10 cellular contexts compared by ENCODE assay signal in the genomic region with DNA sequence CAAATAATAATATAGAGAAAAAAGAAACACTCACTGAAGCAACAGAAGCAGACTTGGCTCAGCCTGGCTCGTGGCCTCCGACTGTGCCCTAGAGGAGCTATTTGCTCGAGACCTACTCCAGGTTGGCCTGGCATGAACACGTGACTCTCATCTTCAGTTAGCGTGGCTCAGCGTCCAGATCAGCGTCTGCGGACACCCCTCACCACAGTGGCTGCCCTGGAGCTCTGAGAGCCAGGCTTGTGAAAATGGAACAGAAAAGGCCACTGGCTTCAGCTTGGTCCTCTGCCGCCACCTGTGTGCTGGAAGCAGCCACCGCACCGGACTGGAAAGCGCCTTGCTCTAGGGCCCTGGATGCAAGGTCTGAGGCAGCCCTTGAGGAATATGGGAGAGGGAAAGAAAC.
DNase-seq lines count a peak whose midpoint lies in the region; ATAC-seq, FAIRE-seq and TF ChIP-seq lines count a peak whose summit lies in the region.
"Had no signal": no experiment of that assay in that cellular context is flagged by ENCODE, and none has a peak within 500 bp of the region (broad histone marks: within the 10 kb centered on the region; RNA-seq: fewer than 3 reads in every experiment).

No MANE protein-coding gene starts in this region.

- H3K4me1 ChIP-seq in GM12878 (ENCODE audit: control insufficient read depth, insufficient read depth, low read length): no peaks in the 10 kb centered on the region
- H3K4me1 ChIP-seq: SJSA1 had no signal

- CTCF ChIA-PET in GM12878 (lab: Yijun Ruan, JAX): interaction anchor here (0.6 to 2.3 kb wide), 6 partner anchors 26 to 1445 kb away, joined by 3 to 12 read pairs (median 3); no protein-coding TSS in a partner anchor

- SMC1A ChIA-PET in GM12878 (lab: Charles Lee; ENCODE audit: uncharacterized antibody, unreplicated experiment): interaction anchor here (0.6 to 1.4 kb wide), 6 partner anchors 74 to 1445 kb away, joined by 3 to 4 read pairs (median 3); no protein-coding TSS in a partner anchor

- H3K27ac Mint-ChIP-seq in progenitor cell of endocrine pancreas: no peak overlapping the region
- H3K27ac Mint-ChIP-seq: CD4-positive, CD25-positive, alpha-beta regulatory T cell had no signal

- TF ChIP-seq EP300 in GM12878 (IDR thresholded peaks at IDR 0.05; ENCODE audit: borderline replicate concordance in 1 of 2, control insufficient read depth in 1 of 2, low read depth in 2 of 2, low read length in 2 of 2): no peak

- H3K36me3 ChIP-seq in GM12878 (ENCODE audit: control insufficient read depth in 2 of 2, insufficient read depth in 2 of 2, low read length in 1 of 2): no peaks in the 10 kb centered on the region
- H3K36me3 ChIP-seq: SJSA1 had no signal

- H3K79me2 ChIP-seq in GM12878 (ENCODE audit: control insufficient read depth, insufficient read depth, low read length): no peaks in the 10 kb centered on the region

- RAD21 ChIA-PET in GM12878 (lab: Charles Lee; ENCODE audit: unreplicated experiment): interaction anchor here (4.9 kb wide), 1 partner anchor 556 kb away, joined by 22 read pairs; no protein-coding TSS in a partner anchor

- TF ChIP-seq CTCF in GM12878 (IDR thresholded peaks at IDR 0.05 in 2 of 3, conservative IDR thresholded peaks at IDR 0.05 in 1 of 3; ENCODE audit: control insufficient read depth in 2 of 3, extremely low read depth in 1 of 3, insufficient read depth in 1 of 3, low read depth in 3 of 3, low read length in 3 of 3) (peak; percentile 49 to 64 (median 61); a peak in 5 of 6 replicates), progenitor cell of endocrine pancreas (IDR thresholded peaks at IDR 0.05; ENCODE audit: unreplicated experiment) (peak; percentile 74)

- no peaks in the 10 kb centered on the region; the same call in 2 of the 3 replicates for H3K9me3 ChIP-seq in GM12878 (replicated peaks; ENCODE audit: control insufficient read depth, insufficient read depth, low read length)

- H2AFZ ChIP-seq in GM12878 (ENCODE audit: control insufficient read depth, low read depth, low read length): peak overlapping the region; percentile 63

- ATAC-seq in HG03135 (IDR thresholded peaks at IDR 0.05; ENCODE audit: unreplicated experiment) (peak; percentile 69), GM12878 (peak; percentile 75)

- no peak overlapping the region for H3K4me2 ChIP-seq in GM12878 (ENCODE audit: control insufficient read depth, insufficient read depth)

- H3K4me3 Mint-ChIP-seq in progenitor cell of endocrine pancreas (ENCODE audit: low read depth): no peak overlapping the region
- H3K4me3 Mint-ChIP-seq: CD4-positive, CD25-positive, alpha-beta regulatory T cell had no signal

- no peak overlapping the region for H3K9ac ChIP-seq in GM12878 (ENCODE audit: control insufficient read depth, insufficient read depth, low read length)

- BruUV-seq in GM12878 (replicated peaks; lab: Mats Ljungman, UMichigan): no TSS peak

- H3K9me3 Mint-ChIP-seq in progenitor cell of endocrine pancreas (ENCODE audit: low read depth): peaks cover 9% of the 10 kb centered on the region

- POLR2A ChIA-PET in GM12878 (lab: Charles Lee): no interaction called here

- peak; percentile 1 for DNase-seq in NCI-H2196 (lab: John Stamatoyannopoulos, UW; ENCODE audit: unreplicated experiment)
- DNase-seq in NCI-H2196 treated with DMSO at 0.1 percent for 48 hours (lab: John Stamatoyannopoulos, UW; ENCODE audit: unreplicated experiment): no peak
- DNase-seq in GM12878 (ENCODE audit: low read depth, low spot score): no peak
- DNase-seq in progenitor cell of endocrine pancreas (ENCODE audit: low spot score, unreplicated experiment): peak; percentile 54
- no peak for DNase-seq in RCC 7860 (ENCODE audit: low spot score)
- no peak for DNase-seq in activated naive CD4-positive, alpha-beta T cell treated with Interleukin-2 at 50 U/mL for 16 hours
- DNase-seq in activated CD4-positive, alpha-beta T cell treated with anti-CD3 and anti-CD28 coated beads for 4 hours: no peak
- DNase-seq: CD4-positive, CD25-positive, alpha-beta regulatory T cell had no signal

- H3K36me3 Mint-ChIP-seq in progenitor cell of endocrine pancreas (ENCODE audit: insufficient read depth): peaks cover 3% of the 10 kb centered on the region
- H3K36me3 Mint-ChIP-seq: CD4-positive, CD25-positive, alpha-beta regulatory T cell had no signal

- WGBS in GM12878 (ENCODE audit: insufficient coverage, insufficient replicate concordance, low lambda C conversion rate, missing lambda C conversion rate): 51% methylated on average over 12 of the region's 12 CpGs

- TF ChIP-seq POLR2A in GM12878 (IDR thresholded peaks at IDR 0.05; ENCODE audit: low read depth, low read length): no peak

- H3K4me1 Mint-ChIP-seq in progenitor cell of endocrine pancreas (ENCODE audit: low read depth): peaks cover 4% of the 10 kb centered on the region
- H3K4me1 Mint-ChIP-seq: CD4-positive, CD25-positive, alpha-beta regulatory T cell had no signal

- no peak overlapping the region for H3K4me3 ChIP-seq in GM12878
- H3K4me3 ChIP-seq: SJSA1 had no signal

- FAIRE-seq in GM12878 (lab: Jason Lieb, UNC) (no peak), RCC 7860 (lab: Jason Lieb, UNC) (no peak)

- H3K27me3 ChIP-seq in GM12878 (replicated peaks in 1 of 2; ENCODE audit: control insufficient read depth in 2 of 2, insufficient read depth in 2 of 2, low read length in 1 of 2): no peaks in the 10 kb centered on the region
- H3K27me3 ChIP-seq: SJSA1 had no signal

- H4K20me1 ChIP-seq in GM12878 (ENCODE audit: control insufficient read depth, insufficient read depth): no peaks in the 10 kb centered on the region

- H3K27me3 Mint-ChIP-seq in progenitor cell of endocrine pancreas: no peaks in the 10 kb centered on the region
- H3K27me3 Mint-ChIP-seq: CD4-positive, CD25-positive, alpha-beta regulatory T cell had no signal

- in situ Hi-C loops in GM12878 (cut with MboI): no loop called here

- peak; percentile 78 for TF ChIP-seq RAD21 in GM12878 (IDR thresholded peaks at IDR 0.05; ENCODE audit: insufficient read depth, low read depth, low read length)

- intact Hi-C loops in GM12878 (cut with micrococcal nuclease; ENCODE audit: unreplicated experiment): loop anchor here (1.0 to 5.0 kb wide), 2 partner anchors 241 to 665 kb away; no protein-coding TSS in a partner anchor

- no peak overlapping the region for H3K27ac ChIP-seq in GM12878 (ENCODE audit: control insufficient read depth, insufficient read depth)
- H3K27ac ChIP-seq: SJSA1 had no signal

TF ChIP-seq in GM12878, 131 proteins besides CTCF, POLR2A, EP300 and RAD21:
- TF ChIP-seq YY1 (IDR thresholded peaks at IDR 0.05; ENCODE audit: low read depth, low read length): peak; percentile 41; the same call in 1 of the 2 replicates
- TF ChIP-seq SREBF2 (IDR thresholded peaks at IDR 0.05; ENCODE audit: low read length): no peak
- TF ChIP-seq, protein P1, sequence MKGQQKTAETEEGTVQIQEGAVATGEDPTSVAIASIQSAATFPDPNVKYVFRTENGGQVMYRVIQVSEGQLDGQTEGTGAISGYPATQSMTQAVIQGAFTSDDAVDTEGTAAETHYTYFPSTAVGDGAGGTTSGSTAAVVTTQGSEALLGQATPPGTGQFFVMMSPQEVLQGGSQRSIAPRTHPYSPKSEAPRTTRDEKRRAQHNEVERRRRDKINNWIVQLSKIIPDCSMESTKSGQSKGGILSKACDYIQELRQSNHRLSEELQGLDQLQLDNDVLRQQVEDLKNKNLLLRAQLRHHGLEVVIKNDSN (IDR thresholded peaks at IDR 0.05; ENCODE audit: borderline replicate concordance, extremely low read length, insufficient read depth, low read depth, low read length): peak; percentile 19
- TF ChIP-seq RUNX3 (IDR thresholded peaks at IDR 0.05; ENCODE audit: low read length): peak; percentile 18; the same call in 1 of the 2 replicates
- TF ChIP-seq RBBP5 (conservative IDR thresholded peaks at IDR 0.05): no peak
- peak; percentile 68 for TF ChIP-seq SMC3 (IDR thresholded peaks at IDR 0.05; ENCODE audit: borderline replicate concordance, low read length)

Comparison
In these comparisons a context has a peak if more than half of its experiments do, and no peak if none do; other contexts are left out.
1. DNase-seq: peak in NCI-H2196 (single experiment) and progenitor cell of endocrine pancreas (single experiment); none in NCI-H2196 treated with DMSO at 0.1 percent for 48 hours (single experiment), GM12878 (single experiment), RCC 7860 (single experiment), activated naive CD4-positive, alpha-beta T cell treated with Interleukin-2 at 50 U/mL for 16 hours (single experiment) and activated CD4-positive, alpha-beta T cell treated with anti-CD3 and anti-CD28 coated beads for 4 hours (0 of 2).